17 cellular contexts compared by ENCODE assay signal in genomic region chr1:30725450-30726095, GRCh38. TPM values are rescaled to one million over a fixed set of nuclear protein-coding genes. Genes with fewer than 3 reads are reported as not detected.
"Had no signal": no experiment of that assay in that cellular context is flagged by ENCODE, and none has a peak within 500 bp of the region (broad histone marks: within the 10 kb centered on the region; RNA-seq: fewer than 3 reads in every experiment).

No MANE protein-coding gene starts in this region.

- H3K27me3 ChIP-seq: brain microvascular endothelial cell, foreskin keratinocyte, heart right ventricle, right lobe of liver had no signal

- H3K4me3 Mint-ChIP-seq: mesothelial cell of epicardium; stimulated activated memory B cell treated with anti-CD40 and anti-IgM and Interleukin-4, amounts not matched to agents 10 μg/mL and 1 μg/mL and 100 μg/mL, for 72 hours had no signal

- H3K4me1 ChIP-seq: foreskin keratinocyte, prostate gland, right lobe of liver had no signal

- H3K36me3 Mint-ChIP-seq: mesothelial cell of epicardium, naive B cell had no signal

- ATAC-seq: foreskin keratinocyte; heart right ventricle; right lobe of liver; stimulated activated memory B cell treated with anti-CD40 and anti-IgM and Interleukin-4, amounts not matched to agents 10 μg/mL and 1 μg/mL and 100 μg/mL, for 72 hours had no signal

- H3K4me3 ChIP-seq: heart right ventricle, prostate gland, right lobe of liver, SK-N-MC had no signal

- H3K27ac ChIP-seq: brain microvascular endothelial cell, foreskin keratinocyte, heart right ventricle, prostate gland, right lobe of liver, SK-N-MC had no signal

- H3K27ac Mint-ChIP-seq: activated T-helper 2 cell treated with anti-CD3 and anti-CD28 coated beads, Interferon-gamma antibody, Interleukin-2, Interleukin-4, amounts not matched to agents 10 μg/mL and 5 μg/mL and 100 μg/mL, durations not matched to agents 14 hours and 24 hours and 36 hours; mesothelial cell of epicardium; stimulated activated memory B cell treated with anti-CD40 and anti-IgM and Interleukin-4, amounts not matched to agents 10 μg/mL and 1 μg/mL and 100 μg/mL, for 72 hours had no signal

- H3K9me3 ChIP-seq: heart right ventricle, prostate gland, right lobe of liver had no signal

- H3K36me3 ChIP-seq: brain microvascular endothelial cell, prostate gland had no signal

- DNase-seq: activated CD4-positive, alpha-beta T cell treated with anti-CD3 and anti-CD28 coated beads for 4 hours; activated naive CD4-positive, alpha-beta T cell treated with anti-CD3 and anti-CD28 coated beads, Interleukin-2, amount 50 U/mL, for 16 hours; amniotic stem cell; brain microvascular endothelial cell; foreskin keratinocyte; heart right ventricle; naive B cell; occipital lobe; right lobe of liver; trophoblast cell had no signal

- H3K9me3 Mint-ChIP-seq: activated T-helper 2 cell treated with anti-CD3 and anti-CD28 coated beads, Interferon-gamma antibody, Interleukin-2, Interleukin-4, amounts not matched to agents 10 μg/mL and 5 μg/mL and 100 μg/mL, durations not matched to agents 14 hours and 24 hours and 36 hours; mesothelial cell of epicardium; naive B cell; stimulated activated memory B cell treated with anti-CD40 and anti-IgM and Interleukin-4, amounts not matched to agents 10 μg/mL and 1 μg/mL and 100 μg/mL, for 72 hours had no signal

- H3K27me3 Mint-ChIP-seq: naive B cell; stimulated activated memory B cell treated with anti-CD40 and anti-IgM and Interleukin-4, amounts not matched to agents 10 μg/mL and 1 μg/mL and 100 μg/mL, for 72 hours had no signal

RNA-seq across cellular contexts. Expression of gene MATN1, which starts 2.2 kb away (rescaled TPM):
- total RNA-seq: heart right ventricle; lower leg skin; right lobe of liver; T-helper 1 cell treated with Interleukin-12 subunit alpha and Interleukin-12 subunit beta and Interleukin-4 antibody, amounts not matched to agents 30 ng/mL and 1 ng/mL, for 36 hours had no signal

RNA-seq across cellular contexts. Expression of gene LAPTM5, which starts 32.0 kb away (rescaled TPM):
- total RNA-seq: foreskin keratinocyte, mesothelial cell of epicardium had no signal
